Comparison of ENCODE assay signal across 19 cellular contexts in the genomic region with DNA sequence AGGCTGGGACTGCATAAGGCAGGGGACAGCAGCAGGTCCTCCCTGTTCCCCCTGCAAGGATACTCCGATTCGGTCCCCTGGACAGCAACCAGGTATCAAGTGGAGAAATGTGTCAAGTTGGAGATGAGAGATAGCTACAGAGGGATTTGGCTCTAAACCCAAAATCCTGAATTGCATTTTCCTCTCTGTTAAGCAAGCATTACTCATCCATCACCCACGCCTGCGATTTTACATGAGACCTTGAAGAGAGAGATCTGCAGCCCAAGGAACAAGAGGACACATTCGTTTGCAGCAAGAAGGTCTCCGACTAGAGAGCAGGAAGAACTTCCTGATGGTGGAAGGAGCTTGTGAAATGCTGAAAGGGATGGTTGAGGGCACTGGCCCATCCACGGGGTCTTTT.
"Had no signal": no experiment of that assay in that cellular context is flagged by ENCODE, and none has a peak within 500 bp of the region (broad histone marks: within the 10 kb centered on the region; RNA-seq: fewer than 3 reads in every experiment).

No MANE protein-coding gene starts in this region.

- H3K27ac Mint-ChIP-seq: activated CD4-positive, alpha-beta T cell treated with anti-CD3 and anti-CD28 coated beads for 36 hours; activated naive CD8-positive, alpha-beta T cell treated with anti-CD3 and anti-CD28 coated beads, Interleukin-2, amount 50 U/mL, for 24 hours; nephron progenitor cell had no signal

- H3K4me3 ChIP-seq: body of pancreas, cardiac muscle cell, sigmoid colon, SJCRH30, upper lobe of left lung had no signal

- H3K9me3 Mint-ChIP-seq: activated T-cell treated with anti-CD3 and anti-CD28 coated beads, Interleukin-2, amount 50 U/mL, for 4 hours; nephron progenitor cell had no signal

- H3K4me1 Mint-ChIP-seq: activated CD4-positive, alpha-beta T cell treated with anti-CD3 and anti-CD28 coated beads for 36 hours; activated naive CD8-positive, alpha-beta T cell treated with anti-CD3 and anti-CD28 coated beads, Interleukin-2, amount 50 U/mL, for 24 hours; nephron progenitor cell had no signal

- DNase-seq: activated CD4-positive, alpha-beta T cell treated with anti-CD3 and anti-CD28 coated beads for 36 hours; activated CD4-positive, alpha-beta T cell treated with anti-CD3 and anti-CD28 coated beads, Interleukin-2, amount 50 U/mL, for 4 hours; activated CD8-positive, alpha-beta memory T cell treated with anti-CD3 and anti-CD28 coated beads for 24 hours; activated CD8-positive, alpha-beta memory T cell treated with anti-CD3 and anti-CD28 coated beads, Interleukin-2, amount 50 U/mL, for 48 hours; activated naive CD4-positive, alpha-beta T cell treated with anti-CD3 and anti-CD28 coated beads, Interleukin-2, amount 50 U/mL, for 16 hours; activated naive CD8-positive, alpha-beta T cell treated with anti-CD3 and anti-CD28 coated beads, Interleukin-2, amount 50 U/mL, for 24 hours; activated T-cell treated with anti-CD3 and anti-CD28 coated beads, Interleukin-2, amount 50 U/mL, for 4 hours; body of pancreas; dermis blood vessel endothelial cell; effector CD8-positive, alpha-beta T cell; left ventricle myocardium superior; nephron progenitor cell; sigmoid colon; SJCRH30; stimulated activated CD4-positive, alpha-beta T cell treated with anti-CD3 and anti-CD28 coated beads, Interleukin-2, amount 100 ng/mL, for 48 hours; stimulated activated naive CD4-positive, alpha-beta T cell; T-helper 1 cell; upper lobe of left lung had no signal

- H3K4me3 Mint-ChIP-seq: activated CD4-positive, alpha-beta T cell treated with anti-CD3 and anti-CD28 coated beads for 36 hours; activated naive CD8-positive, alpha-beta T cell treated with anti-CD3 and anti-CD28 coated beads, Interleukin-2, amount 50 U/mL, for 24 hours; activated T-cell treated with anti-CD3 and anti-CD28 coated beads, Interleukin-2, amount 50 U/mL, for 4 hours; nephron progenitor cell had no signal

- ATAC-seq: activated CD4-positive, alpha-beta T cell treated with anti-CD3 and anti-CD28 coated beads for 36 hours; activated naive CD8-positive, alpha-beta T cell treated with anti-CD3 and anti-CD28 coated beads, Interleukin-2, amount 50 U/mL, for 24 hours; activated T-cell treated with anti-CD3 and anti-CD28 coated beads, Interleukin-2, amount 50 U/mL, for 4 hours; body of pancreas; left ventricle myocardium superior had no signal
